In genomic region chr17:76946111-76946771, GRCh38 we compare ENCODE assay signal across 31 cellular contexts.
"Had no signal": no experiment of that assay in that cellular context is flagged by ENCODE, and none has a peak within 500 bp of the region (broad histone marks: within the 10 kb centered on the region; RNA-seq: fewer than 3 reads in every experiment).

No MANE protein-coding gene starts in this region.

- H3K27ac ChIP-seq: epithelial cell of prostate, esophagus squamous epithelium, heart right ventricle, left lung, pancreas, psoas muscle, transverse colon, WERI-Rb-1 had no signal

- H3K36me3 ChIP-seq: esophagus squamous epithelium, heart right ventricle, left lung, pancreas, transverse colon had no signal

- H3K4me2 ChIP-seq: smooth muscle cell had no signal

- H3K9me3 ChIP-seq: esophagus squamous epithelium, heart right ventricle, left lung, pancreas, psoas muscle, transverse colon had no signal

- H3K27me3 ChIP-seq: left lung, pancreas had no signal

- H3K4me3 ChIP-seq: esophagus squamous epithelium, heart right ventricle, left lung, lung, pancreas, psoas muscle, smooth muscle cell, transverse colon had no signal

- H3K4me1 ChIP-seq: esophagus squamous epithelium, heart right ventricle, left lung, pancreas, psoas muscle, transverse colon had no signal

- ATAC-seq: activated naive CD8-positive, alpha-beta T cell treated with anti-CD3 and anti-CD28 coated beads, Interleukin-2, amount 50 U/mL, for 24 hours; activated T-cell treated with anti-CD3 and anti-CD28 coated beads, Interleukin-2, amount 50 U/mL, for 4 hours; left lung; pancreas; psoas muscle; stimulated activated naive B cell treated with anti-CD40 and anti-IgM and Interleukin-4, amounts not matched to agents 10 μg/mL and 1 μg/mL and 100 μg/mL, for 72 hours had no signal

- H3K9me3 Mint-ChIP-seq: activated CD4-positive, alpha-beta memory T cell treated with anti-CD3 and anti-CD28 coated beads, Interleukin-2, amount 10 ng/mL, durations not matched to agents 7 days and 5 days; activated CD4-positive, alpha-beta T cell treated with anti-CD3 and anti-CD28 coated beads, Interleukin-2, amount 10 ng/mL, durations not matched to agents 7 days and 5 days; activated naive CD4-positive, alpha-beta T cell treated with anti-CD3 and anti-CD28 coated beads, Interleukin-2, amount 50 U/mL, for 24 hours; activated naive CD8-positive, alpha-beta T cell treated with anti-CD3 and anti-CD28 coated beads, Interleukin-2, amount 50 U/mL, for 24 hours; activated T-cell treated with anti-CD3 and anti-CD28 coated beads, Interleukin-2, amount 50 U/mL, for 4 hours; activated T-helper 2 cell treated with anti-CD3 and anti-CD28 coated beads, Interferon-gamma antibody, Interleukin-2, Interleukin-4, amounts not matched to agents 10 μg/mL and 5 μg/mL and 100 μg/mL, durations not matched to agents 14 hours and 24 hours and 36 hours; central memory CD8-positive, alpha-beta T cell; dendritic cell treated with granulocyte-macrophage colony-stimulating factor and Interleukin-4, amounts not matched to agents 40 ng/mL and 50 ng/mL, for 4 days; natural killer cell treated with Interleukin-12 subunit alpha and Interleukin-12 subunit beta and Interleukin-15 and Interleukin-18, amount 100 ng/mL, for 72 hours; stimulated activated naive B cell treated with anti-CD40 and anti-IgM and Interleukin-4, amounts not matched to agents 10 μg/mL and 1 μg/mL and 100 μg/mL, for 72 hours had no signal

- H3K4me3 Mint-ChIP-seq: activated CD4-positive, alpha-beta memory T cell treated with anti-CD3 and anti-CD28 coated beads, Interleukin-2, amount 10 ng/mL, durations not matched to agents 7 days and 5 days; activated CD4-positive, alpha-beta T cell treated with anti-CD3 and anti-CD28 coated beads, Interleukin-2, amount 10 ng/mL, durations not matched to agents 7 days and 5 days; activated naive CD4-positive, alpha-beta T cell treated with anti-CD3 and anti-CD28 coated beads, Interleukin-2, amount 50 U/mL, for 24 hours; activated naive CD8-positive, alpha-beta T cell treated with anti-CD3 and anti-CD28 coated beads, Interleukin-2, amount 50 U/mL, for 24 hours; activated T-cell treated with anti-CD3 and anti-CD28 coated beads, Interleukin-2, amount 50 U/mL, for 4 hours; central memory CD8-positive, alpha-beta T cell; dendritic cell treated with granulocyte-macrophage colony-stimulating factor and Interleukin-4, amounts not matched to agents 40 ng/mL and 50 ng/mL, for 4 days; natural killer cell treated with Interleukin-12 subunit alpha and Interleukin-12 subunit beta and Interleukin-15 and Interleukin-18, amount 100 ng/mL, for 72 hours; stimulated activated naive B cell treated with anti-CD40 and anti-IgM and Interleukin-4, amounts not matched to agents 10 μg/mL and 1 μg/mL and 100 μg/mL, for 72 hours had no signal

- FAIRE-seq: bronchial epithelial cell, endometrium, pancreas had no signal

- H3K4me1 Mint-ChIP-seq: activated CD4-positive, alpha-beta memory T cell treated with anti-CD3 and anti-CD28 coated beads, Interleukin-2, amount 10 ng/mL, durations not matched to agents 7 days and 5 days; activated CD4-positive, alpha-beta T cell treated with anti-CD3 and anti-CD28 coated beads, Interleukin-2, amount 10 ng/mL, durations not matched to agents 7 days and 5 days; activated naive CD4-positive, alpha-beta T cell treated with anti-CD3 and anti-CD28 coated beads, Interleukin-2, amount 50 U/mL, for 24 hours; activated naive CD8-positive, alpha-beta T cell treated with anti-CD3 and anti-CD28 coated beads, Interleukin-2, amount 50 U/mL, for 24 hours; central memory CD8-positive, alpha-beta T cell had no signal

- H3K27me3 Mint-ChIP-seq: activated CD4-positive, alpha-beta memory T cell treated with anti-CD3 and anti-CD28 coated beads, Interleukin-2, amount 10 ng/mL, durations not matched to agents 7 days and 5 days; activated CD4-positive, alpha-beta T cell treated with anti-CD3 and anti-CD28 coated beads, Interleukin-2, amount 10 ng/mL, durations not matched to agents 7 days and 5 days; activated naive CD4-positive, alpha-beta T cell treated with anti-CD3 and anti-CD28 coated beads, Interleukin-2, amount 50 U/mL, for 24 hours; activated naive CD8-positive, alpha-beta T cell treated with anti-CD3 and anti-CD28 coated beads, Interleukin-2, amount 50 U/mL, for 24 hours; central memory CD8-positive, alpha-beta T cell; dendritic cell treated with granulocyte-macrophage colony-stimulating factor and Interleukin-4, amounts not matched to agents 40 ng/mL and 50 ng/mL, for 4 days; natural killer cell treated with Interleukin-12 subunit alpha and Interleukin-12 subunit beta and Interleukin-15 and Interleukin-18, amount 100 ng/mL, for 72 hours had no signal

- DNase-seq: activated CD4-positive, alpha-beta memory T cell treated with anti-CD3 and anti-CD28 coated beads, Interleukin-2, amount 10 ng/mL, durations not matched to agents 7 days and 5 days; activated CD4-positive, alpha-beta T cell treated with anti-CD3 and anti-CD28 coated beads for 1 hour; activated CD4-positive, alpha-beta T cell treated with anti-CD3 and anti-CD28 coated beads, Interleukin-2, amount 10 ng/mL, durations not matched to agents 7 days and 5 days; activated naive CD8-positive, alpha-beta T cell treated with anti-CD3 and anti-CD28 coated beads, Interleukin-2, amount 50 U/mL, for 24 hours; activated T-cell treated with anti-CD3 and anti-CD28 coated beads, Interleukin-2, amount 50 U/mL, for 4 hours; amygdala; effector CD8-positive, alpha-beta T cell; esophagus squamous epithelium; foreskin melanocyte; heart right ventricle; mesendoderm; pancreas; psoas muscle; stimulated activated CD4-positive, alpha-beta T cell treated with anti-CD3 and anti-CD28 coated beads, Interleukin-1b, Interleukin-23, amount 100 ng/mL, for 48 hours; stimulated activated CD4-positive, alpha-beta T cell treated with anti-CD3 and anti-CD28 coated beads, Interleukin-4, amount 100 ng/mL, for 4 hours; stimulated activated CD8-positive, alpha-beta memory T cell treated with anti-CD3 and anti-CD28 coated beads, Interleukin-4, amount 100 ng/mL, for 48 hours; stimulated activated naive B cell treated with anti-CD40 and anti-IgM and Interleukin-4, amounts not matched to agents 10 μg/mL and 1 μg/mL and 100 μg/mL, for 72 hours; T-helper 9 cell; transverse colon; WERI-Rb-1 had no signal

- H3K27ac Mint-ChIP-seq: activated CD4-positive, alpha-beta memory T cell treated with anti-CD3 and anti-CD28 coated beads, Interleukin-2, amount 10 ng/mL, durations not matched to agents 7 days and 5 days; activated CD4-positive, alpha-beta T cell treated with anti-CD3 and anti-CD28 coated beads, Interleukin-2, amount 10 ng/mL, durations not matched to agents 7 days and 5 days; activated naive CD4-positive, alpha-beta T cell treated with anti-CD3 and anti-CD28 coated beads, Interleukin-2, amount 50 U/mL, for 24 hours; activated naive CD8-positive, alpha-beta T cell treated with anti-CD3 and anti-CD28 coated beads, Interleukin-2, amount 50 U/mL, for 24 hours; activated T-helper 2 cell treated with anti-CD3 and anti-CD28 coated beads, Interferon-gamma antibody, Interleukin-2, Interleukin-4, amounts not matched to agents 10 μg/mL and 5 μg/mL and 100 μg/mL, durations not matched to agents 14 hours and 24 hours and 36 hours; dendritic cell treated with granulocyte-macrophage colony-stimulating factor and Interleukin-4, amounts not matched to agents 40 ng/mL and 50 ng/mL, for 4 days; natural killer cell treated with Interleukin-12 subunit alpha and Interleukin-12 subunit beta and Interleukin-15 and Interleukin-18, amount 100 ng/mL, for 72 hours had no signal

- H3K36me3 Mint-ChIP-seq: activated naive CD4-positive, alpha-beta T cell treated with anti-CD3 and anti-CD28 coated beads, Interleukin-2, amount 50 U/mL, for 24 hours; natural killer cell treated with Interleukin-12 subunit alpha and Interleukin-12 subunit beta and Interleukin-15 and Interleukin-18, amount 100 ng/mL, for 72 hours; stimulated activated naive B cell treated with anti-CD40 and anti-IgM and Interleukin-4, amounts not matched to agents 10 μg/mL and 1 μg/mL and 100 μg/mL, for 72 hours had no signal
